14 cellular contexts compared by ENCODE assay signal in the genomic region with DNA sequence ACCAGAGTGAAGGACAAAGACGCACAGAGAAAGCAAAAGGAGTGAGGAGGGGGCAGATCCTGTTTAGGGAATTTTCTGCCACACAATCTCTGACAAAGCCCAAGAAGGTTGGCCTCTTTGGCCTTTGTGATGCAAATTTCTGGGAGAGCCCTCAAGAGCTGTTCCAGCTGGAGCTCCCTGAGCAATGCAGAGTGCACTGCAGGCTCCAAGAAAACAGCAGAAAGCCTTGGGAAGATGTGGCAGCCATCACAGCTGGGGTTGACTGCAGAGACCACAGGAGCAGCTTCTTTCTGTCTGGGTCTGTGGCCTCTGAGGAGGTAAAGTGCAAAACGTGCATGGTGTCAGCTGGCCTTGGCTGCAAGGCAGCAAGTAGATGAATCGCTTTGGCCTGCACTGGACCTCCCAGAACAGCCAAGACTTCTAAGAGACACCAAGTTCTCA.
DNase-seq lines count a peak whose midpoint lies in the region; ATAC-seq, FAIRE-seq and TF ChIP-seq lines count a peak whose summit lies in the region.
"Had no signal": no experiment of that assay in that cellular context is flagged by ENCODE, and none has a peak within 500 bp of the region (broad histone marks: within the 10 kb centered on the region; RNA-seq: fewer than 3 reads in every experiment).

No MANE protein-coding gene starts in this region.

- ATAC-seq in heart right ventricle (peak in 7 of 8 donors; percentile 44 to 84 (median 62)), aorta (ENCODE audit: low FRiP score) (peak; percentile 66), HepG2 (no peak), HG02938 (IDR thresholded peaks at IDR 0.05; ENCODE audit: unreplicated experiment) (no peak)

- no peak overlapping the region for H3K9ac ChIP-seq in HepG2 (ENCODE audit: insufficient read depth, low read depth, low read length)

- no peak overlapping the region for H3K4me2 ChIP-seq in HepG2 (ENCODE audit: low read depth, low read length)

- TF ChIP-seq EP300 in HepG2 (IDR thresholded peaks at IDR 0.05; ENCODE audit: low read depth in 2 of 2, low read length in 2 of 2) = no peak
- no peak for TF ChIP-seq EP300 in HepG2 (CRISPR knock-in tag; IDR thresholded peaks at IDR 0.05; ENCODE audit: borderline replicate concordance)

- H4K20me1 ChIP-seq in HepG2 (ENCODE audit: insufficient read depth, low read length) = no peaks in the 10 kb centered on the region

- POLR2A ChIA-PET in HepG2 (lab: Yijun Ruan, JAX) = no interaction called here

- WGBS in heart right ventricle, 2 donors = 47 to 54% methylated on average over 3 of the region's 3 CpGs
- 45 to 52% methylated on average over 3 of the region's 3 CpGs for WGBS in aorta, 2 donors
- 7% methylated on average over 3 of the region's 3 CpGs for WGBS in HepG2 (ENCODE audit: low lambda C conversion rate)
- 69 to 79% methylated on average over 3 of the region's 3 CpGs for WGBS in thyroid gland, 2 donors

- H3K27ac ChIP-seq in heart right ventricle (no peak overlapping the region), aorta (ENCODE audit: low read depth in 1 of 2, low read length in 2 of 2) (no peak overlapping the region), HepG2 (ENCODE audit: extremely low read length, insufficient read depth, low read length) (no peak overlapping the region), thyroid gland (no peak overlapping the region)
- H3K27ac ChIP-seq: 22Rv1, epithelial cell of prostate had no signal

- intact Hi-C loops in heart right ventricle (cut with DNase I) = no loop called here
- intact Hi-C loops in aorta (cut with DNase I) = no loop called here
- intact Hi-C loops in HepG2 (cut with micrococcal nuclease; ENCODE audit: unreplicated experiment) = no loop called here
- intact Hi-C loops in thyroid gland (cut with DNase I) = no loop called here

- H3K36me3 ChIP-seq in heart right ventricle (peaks cover 0 to 1% (median 0%) of the 10 kb centered on the region in 9 donors), aorta (ENCODE audit: control insufficient read depth in 1 of 2, insufficient read depth in 2 of 2, low read length in 1 of 2) (no peaks in the 10 kb centered on the region), HepG2 (replicated peaks in 1 of 2; ENCODE audit: control insufficient read depth in 1 of 2, insufficient read depth in 2 of 2, low read length in 2 of 2) (no peaks in the 10 kb centered on the region), thyroid gland (no peaks in the 10 kb centered on the region)

- no peaks in the 10 kb centered on the region for H3K27me3 ChIP-seq in heart right ventricle
- no peaks in the 10 kb centered on the region for H3K27me3 ChIP-seq in aorta (ENCODE audit: control insufficient read depth in 1 of 2, insufficient read depth in 2 of 2, low read length in 1 of 2)
- H3K27me3 ChIP-seq in HepG2 (ENCODE audit: control insufficient read depth in 1 of 2, insufficient read depth in 2 of 2, low read length in 2 of 2) = no peaks in the 10 kb centered on the region
- no peaks in the 10 kb centered on the region for H3K27me3 ChIP-seq in thyroid gland

- no peak overlapping the region for H3K4me3 ChIP-seq in heart right ventricle
- no peak overlapping the region for H3K4me3 ChIP-seq in aorta (ENCODE audit: low read length in 2 of 2)
- H3K4me3 ChIP-seq in HepG2 (replicated peaks in 1 of 3; ENCODE audit: insufficient read depth in 1 of 3, low read depth in 2 of 3, low read length in 3 of 3) = no peak overlapping the region
- no peak overlapping the region for H3K4me3 ChIP-seq in thyroid gland (replicated peaks in 1 of 3)

- in situ Hi-C loops in HepG2 (cut with HindIII; ENCODE audit: extremely low pct_ligation_motif_present, low pct_unique_long_range_greater_than_20kb) = loop anchor here (25.0 kb wide), 1 partner anchor 589 kb away; the partner anchor contains the start of gene NME8

- H2AFZ ChIP-seq in HepG2 (ENCODE audit: low read length) = no peak overlapping the region

- TF ChIP-seq CTCF in heart right ventricle (IDR thresholded peaks at IDR 0.05) = no peak
- TF ChIP-seq CTCF in HepG2 (CRISPR knock-in tag; IDR thresholded peaks at IDR 0.05) = no peak
- no peak for TF ChIP-seq CTCF in thyroid gland (IDR thresholded peaks at IDR 0.05)

- no TSS peak for BruUV-seq in HepG2 (replicated peaks; lab: Mats Ljungman, UMichigan)

- no peak for TF ChIP-seq POLR2A in HepG2 (IDR thresholded peaks at IDR 0.05; ENCODE audit: insufficient read depth in 1 of 2, low read depth in 2 of 2, low read length in 2 of 2)
- no peak for TF ChIP-seq POLR2A in thyroid gland (IDR thresholded peaks at IDR 0.05)

- CTCF ChIA-PET in HepG2 (lab: Yijun Ruan, JAX; ENCODE audit: low intra/inter-chr PET ratio, low total read pairs) = no interaction called here

- FAIRE-seq in HepG2 (lab: Jason Lieb, UNC) = no peak
- FAIRE-seq: GM18507 had no signal

- H3K4me1 ChIP-seq in heart right ventricle (peaks cover 0 to 34% (median 0%) of the 10 kb centered on the region in 9 donors), aorta (ENCODE audit: control insufficient read depth in 1 of 2, insufficient read depth in 2 of 2, low read length in 2 of 2) (no peaks in the 10 kb centered on the region), HepG2 (ENCODE audit: insufficient read depth, low read length) (no peaks in the 10 kb centered on the region), thyroid gland (peaks cover 9 to 10% of the 10 kb centered on the region in 2 donors)

- TF ChIP-seq RAD21 in HepG2 (CRISPR knock-in tag; IDR thresholded peaks at IDR 0.05) = no peak

- DNase-seq in NCI-H1417 (lab: John Stamatoyannopoulos, UW) = peak in 2 of 3 experiments; percentile 13 to 82
- no peak for DNase-seq in NCI-H1417 treated with DMSO at 0.1 percent for 48 hours (lab: John Stamatoyannopoulos, UW)
- no peak for DNase-seq in heart right ventricle
- DNase-seq in mucosa of gallbladder (ENCODE audit: low spot score) = peak; percentile 13
- no peak for DNase-seq in aorta
- no peak for DNase-seq in HepG2 (ENCODE audit: low spot score)
- DNase-seq in thyroid gland = no peak
- DNase-seq: activated CD4-positive, CD25-positive, alpha-beta regulatory T cell; CD4-positive, alpha-beta T cell; NCI-H446 had no signal

- peaks cover 0 to 11% (median 0%) of the 10 kb centered on the region in 11 donors for H3K9me3 ChIP-seq in heart right ventricle
- H3K9me3 ChIP-seq in aorta (ENCODE audit: control insufficient read depth, low read length) = no peaks in the 10 kb centered on the region
- no peaks in the 10 kb centered on the region for H3K9me3 ChIP-seq in HepG2 (ENCODE audit: low read length)
- no peaks in the 10 kb centered on the region for H3K9me3 ChIP-seq in thyroid gland

- no peaks in the 10 kb centered on the region for H3K79me2 ChIP-seq in HepG2 (ENCODE audit: insufficient read depth, low read length)

TF ChIP-seq in HepG2, 621 proteins besides CTCF, POLR2A, EP300 and RAD21:
- TF ChIP-seq ZNF674 (CRISPR knock-in tag; IDR thresholded peaks at IDR 0.05; ENCODE audit: low read depth) (no peak), SNAPC4 (CRISPR knock-in tag; IDR thresholded peaks at IDR 0.05) (no peak), RFXAP (CRISPR knock-in tag; IDR thresholded peaks at IDR 0.05; ENCODE audit: borderline replicate concordance) (no peak), ZFP62 (CRISPR knock-in tag; IDR thresholded peaks at IDR 0.05) (no peak), ZFY (CRISPR knock-in tag; IDR thresholded peaks at IDR 0.05) (no peak), ZNF205 (CRISPR knock-in tag; IDR thresholded peaks at IDR 0.05) (no peak), CENPX (CRISPR knock-in tag; IDR thresholded peaks at IDR 0.05) (no peak)

Comparison
In these comparisons a context has a peak if more than half of its experiments do, and no peak if none do; other contexts are left out.
1. DNase-seq: peak in NCI-H1417 (2 of 3) and mucosa of gallbladder (single experiment); none in NCI-H1417 treated with DMSO at 0.1 percent for 48 hours (single experiment), heart right ventricle (0 of 2), aorta (0 of 2), HepG2 (single experiment) and thyroid gland (0 of 2).
2. ATAC-seq: peak in heart right ventricle (7 of 8) and aorta (single experiment); none in HepG2 (single experiment) and HG02938 (single experiment).